In the genomic region with DNA sequence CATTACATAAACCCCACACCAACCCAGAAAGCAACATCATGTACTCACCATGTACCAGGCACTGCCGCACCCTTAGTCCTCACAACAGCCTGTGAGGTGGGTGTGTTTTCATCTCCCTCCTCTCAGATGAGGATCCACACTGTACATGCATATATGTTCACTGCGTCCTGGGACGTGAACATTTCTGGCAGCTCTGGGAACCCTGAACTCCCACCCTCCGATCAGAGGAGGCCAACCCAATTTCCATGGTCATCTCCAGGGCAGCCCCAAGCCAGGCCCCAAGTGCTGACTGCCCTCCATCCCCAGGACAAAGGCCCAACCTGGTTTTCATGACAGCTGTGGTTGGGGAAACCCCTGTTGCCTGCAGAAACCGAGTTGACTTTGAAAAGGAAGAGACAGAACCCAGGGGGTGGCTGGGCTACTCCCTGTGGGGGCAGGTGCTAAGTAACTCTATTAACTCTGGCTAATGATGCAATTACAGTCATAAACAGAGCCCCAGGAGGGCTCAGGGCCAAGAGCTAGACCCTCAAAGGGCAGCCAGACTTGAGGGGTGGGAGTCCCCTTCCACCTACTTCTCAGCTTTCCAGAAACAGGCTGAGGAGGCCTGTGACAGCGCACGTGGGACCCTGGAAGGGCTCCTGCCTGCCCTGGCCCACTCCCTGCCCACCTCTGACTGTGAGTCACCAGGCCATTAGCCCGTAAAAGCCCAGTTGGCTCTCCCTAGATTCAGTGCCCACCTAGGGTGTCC, we compare ENCODE assay signal across 8 cellular contexts. TPM values are rescaled to one million over a fixed set of nuclear protein-coding genes. Genes with fewer than 3 reads are reported as not detected.
A peak's percentile ranks its signal among the peaks of the same experiment; 100 is the strongest.
DNase-seq lines count a peak whose midpoint lies in the region; ATAC-seq and TF ChIP-seq lines count a peak whose summit lies in the region.

No MANE protein-coding gene starts in this region.

- H3K4me1 ChIP-seq in Karpas-422 (ENCODE audit: low read length): peaks cover 68% of the 10 kb centered on the region

- TF ChIP-seq CTCF in BJ (IDR thresholded peaks at IDR 0.05; ENCODE audit: insufficient read depth, low read depth, low read length): no peak

- DNase-seq in BJ (ENCODE audit: low read depth) (no peak), Karpas-422 (peak; percentile 85), activated T-cell treated with anti-CD3 and anti-CD28 coated beads for 48 hours (ENCODE audit: low read depth) (peak; percentile 34), germinal center (ENCODE audit: low spot score) (peak; percentile 75), islet precursor cell (no peak), NOMO-1 (lab: John Stamatoyannopoulos, UW; ENCODE audit: unreplicated experiment in 2 of 2) (no peak)
- DNase-seq in stimulated activated CD4-positive, alpha-beta T cell treated with anti-CD3 and anti-CD28 coated beads, Interleukin-12 subunit alpha, Interleukin-12 subunit beta, amount 100 ng/mL, for 48 hours (ENCODE audit: low read depth in 2 of 3, low spot score in 1 of 3): peak; percentile 11 to 39 (median 29)

- H4K20me1 ChIP-seq in Karpas-422 (ENCODE audit: insufficient read depth, low read depth, low read length): no peaks in the 10 kb centered on the region

- H3K9ac ChIP-seq in Karpas-422 (ENCODE audit: low read length): peak overlapping the region; percentile 89

- no peaks in the 10 kb centered on the region; the same call in 1 of the 2 replicates for H3K27me3 ChIP-seq in BJ (ENCODE audit: control insufficient read depth, insufficient read depth, low read length)
- no peaks in the 10 kb centered on the region for H3K27me3 ChIP-seq in Karpas-422 (ENCODE audit: low read length)

- peak overlapping the region; percentile 76 for H3K4me2 ChIP-seq in Karpas-422 (ENCODE audit: low read depth, low read length, poor library complexity, severe bottlenecking)

- H3K9me3 ChIP-seq in Karpas-422 (ENCODE audit: low read length): no peaks in the 10 kb centered on the region

- H2AFZ ChIP-seq in Karpas-422 (ENCODE audit: low read length): no peak overlapping the region

- peak overlapping the region; percentile 99 for H3K27ac ChIP-seq in Karpas-422 (ENCODE audit: low read length)

- peak overlapping the region; percentile 85 for H3K4me3 ChIP-seq in BJ (ENCODE audit: low read depth, low read length)
- H3K4me3 ChIP-seq in Karpas-422 (ENCODE audit: low read length): peak overlapping the region; percentile 73

- peak; percentile 26 for ATAC-seq in GM19467 (IDR thresholded peaks at IDR 0.05; ENCODE audit: unreplicated experiment)

- H3K9me2 ChIP-seq in Karpas-422 (replicated peaks; ENCODE audit: insufficient read depth, low read length): no peaks in the 10 kb centered on the region

- POLR2A ChIA-PET in BJ (lab: Charles Lee): interaction anchor here (0.9 kb wide), 1 partner anchor 9 kb away, joined by 3 read pairs; no protein-coding TSS in a partner anchor

- H3K79me2 ChIP-seq in Karpas-422 (ENCODE audit: low read length): peaks cover 58% of the 10 kb centered on the region

- H3K36me3 ChIP-seq in BJ (ENCODE audit: control insufficient read depth, insufficient read depth, low read length) (no peaks in the 10 kb centered on the region), Karpas-422 (ENCODE audit: insufficient read depth, low read length) (no peaks in the 10 kb centered on the region)

- CTCF ChIA-PET in BJ (lab: Yijun Ruan, JAX): interaction anchor here (1.0 to 3.3 kb wide), 8 partner anchors 14 to 365 kb away, joined by 3 to 28 read pairs (median 8); a partner anchor contains a TSS

RNA-seq across cellular contexts. Expression of a gene that starts 2.6 kb away (rescaled TPM):
- polyA plus RNA-seq in BJ (2011; rRNA removed): 13.2 and 21.9 TPM in 2 replicates
- 18.1 and 25.8 TPM in 2 replicates for polyA minus RNA-seq in BJ (2011; rRNA and poly(A)+ RNA removed)
- 72.3 and 117 TPM in 2 replicates for total RNA-seq in Karpas-422 (2014; rRNA removed; shearing (Covaris generic); ENCODE audit: low replicate concordance)

RNA-seq across cellular contexts. Expression of a gene that starts 14.4 kb away (rescaled TPM):
- polyA plus RNA-seq in BJ (2011; rRNA removed): not detected in 2 replicates
- polyA minus RNA-seq in BJ (2011; rRNA and poly(A)+ RNA removed): not detected in 2 replicates
- not detected in 2 replicates for total RNA-seq in Karpas-422 (2014; rRNA removed; shearing (Covaris generic); ENCODE audit: low replicate concordance)

RNA-seq across cellular contexts. Expression of a gene that starts 46.9 kb away (rescaled TPM):
- 2.1 and 3.3 TPM in 2 replicates for polyA plus RNA-seq in BJ (2011; rRNA removed)
- 1.1 and 4.9 TPM in 2 replicates for polyA minus RNA-seq in BJ (2011; rRNA and poly(A)+ RNA removed)
- total RNA-seq in Karpas-422 (2014; rRNA removed; shearing (Covaris generic); ENCODE audit: low replicate concordance): 4.8 and 9.5 TPM in 2 replicates

RNA-seq across cellular contexts. Expression of a gene that starts 47.8 kb away (rescaled TPM):
- polyA plus RNA-seq in BJ (2011; rRNA removed): 0.31 TPM in 1 of 2 replicates, not detected in the other
- polyA minus RNA-seq in BJ (2011; rRNA and poly(A)+ RNA removed): not detected in 2 replicates
- 0.41 and 2.8 TPM in 2 replicates for total RNA-seq in Karpas-422 (2014; rRNA removed; shearing (Covaris generic); ENCODE audit: low replicate concordance)

RNA-seq across cellular contexts. Expression of a gene that starts 54.7 kb away (rescaled TPM):
- polyA plus RNA-seq in BJ (2011; rRNA removed): 157 and 199 TPM in 2 replicates
- polyA minus RNA-seq in BJ (2011; rRNA and poly(A)+ RNA removed): 22.8 and 36.0 TPM in 2 replicates
- total RNA-seq in Karpas-422 (2014; rRNA removed; shearing (Covaris generic); ENCODE audit: low replicate concordance): 119 and 229 TPM in 2 replicates

Comparison
In these comparisons a context has a peak if more than half of its experiments do, and no peak if none do; other contexts are left out.
1. DNase-seq: peak in Karpas-422 (single experiment), activated T-cell treated with anti-CD3 and anti-CD28 coated beads for 48 hours (single experiment), germinal center (single experiment) and stimulated activated CD4-positive, alpha-beta T cell treated with anti-CD3 and anti-CD28 coated beads, Interleukin-12 subunit alpha, Interleukin-12 subunit beta, amount 100 ng/mL, for 48 hours (3 of 3); none in BJ (single experiment), islet precursor cell (single experiment) and NOMO-1 (0 of 2).